Comparison of ENCODE assay signal across 9 cellular contexts in the genomic region with DNA sequence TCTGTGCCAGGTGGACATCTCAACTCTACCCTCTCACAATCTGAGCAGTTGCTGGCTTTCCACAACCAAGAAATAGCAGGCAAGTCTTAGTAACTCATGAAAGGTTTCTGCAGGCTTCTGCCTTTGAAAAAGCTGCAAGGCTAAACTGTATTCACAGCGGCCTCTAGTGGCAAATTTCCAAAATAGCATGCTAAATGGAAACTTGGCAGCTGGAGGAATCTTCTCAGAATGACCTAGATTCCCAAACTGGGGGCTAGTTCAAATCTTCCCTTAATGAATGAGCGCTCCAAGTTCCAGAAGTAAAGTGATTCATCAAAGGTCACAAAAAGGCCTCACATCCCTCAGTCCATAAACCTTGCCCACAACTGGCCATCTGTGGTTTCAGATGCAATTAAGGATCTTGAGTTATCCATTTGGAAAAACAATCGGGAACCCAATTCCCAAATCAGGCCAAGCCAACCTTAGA. TPM values are rescaled to one million over a fixed set of nuclear protein-coding genes. Genes with fewer than 3 reads are reported as not detected.
DNase-seq lines count a peak whose midpoint lies in the region; ATAC-seq and TF ChIP-seq lines count a peak whose summit lies in the region.
"Had no signal": no experiment of that assay in that cellular context is flagged by ENCODE, and none has a peak within 500 bp of the region (broad histone marks: within the 10 kb centered on the region; RNA-seq: fewer than 3 reads in every experiment).

No MANE protein-coding gene starts in this region.

- H3K4me3 ChIP-seq in gastroesophageal sphincter (no peak overlapping the region), osteoblast (ENCODE audit: insufficient read depth, low read length) (no peak overlapping the region)
- H3K4me3 ChIP-seq: SJSA1 had no signal

- peak overlapping the region; percentile 29 for H3K4me2 ChIP-seq in osteoblast (ENCODE audit: insufficient read depth, low read length)

- TF ChIP-seq CTCF in GM13977 (IDR thresholded peaks at IDR 0.05; ENCODE audit: extremely low read depth, insufficient read depth, missing control alignments) (peak; percentile 81), gastroesophageal sphincter (IDR thresholded peaks at IDR 0.05) (peak in 3 of 4 experiments; percentile 63 to 78 (median 72)), osteoblast (IDR thresholded peaks at IDR 0.05; ENCODE audit: extremely low read depth, low read depth, low read length) (peak; percentile 86)

- no peaks in the 10 kb centered on the region for H3K79me2 ChIP-seq in osteoblast (ENCODE audit: insufficient read depth, low read length)

- no peak overlapping the region for H2AFZ ChIP-seq in osteoblast (ENCODE audit: low read length)

- ATAC-seq in gastroesophageal sphincter (peak; percentile 67), GM18858 (IDR thresholded peaks at IDR 0.05; ENCODE audit: unreplicated experiment) (no peak), GM21825 (IDR thresholded peaks at IDR 0.05; ENCODE audit: unreplicated experiment) (no peak)

- WGBS in gastroesophageal sphincter (ENCODE audit: low coverage in 1 of 2), 2 donors: 28 to 29% methylated on average over 3 of the region's 3 CpGs

- no peaks in the 10 kb centered on the region for H3K27me3 ChIP-seq in gastroesophageal sphincter
- no peaks in the 10 kb centered on the region for H3K27me3 ChIP-seq in osteoblast (ENCODE audit: insufficient read depth, low read length)
- H3K27me3 ChIP-seq: SJSA1 had no signal

- TF ChIP-seq POLR2A in gastroesophageal sphincter (IDR thresholded peaks at IDR 0.05): no peak

- H3K9me3 ChIP-seq in gastroesophageal sphincter (no peaks in the 10 kb centered on the region), osteoblast (ENCODE audit: low read depth, low read length) (no peaks in the 10 kb centered on the region)

- in situ Hi-C loops in GM13977 (cut with MboI; ENCODE audit: low pct_unique_long_range_greater_than_20kb, low sequenced_read_pairs, unreplicated experiment): no loop called here

- no peak for TF ChIP-seq EP300 in gastroesophageal sphincter (IDR thresholded peaks at IDR 0.05)

- H3K27ac ChIP-seq in gastroesophageal sphincter: peak overlapping the region in 3 of 4 donors; percentile 21 to 57 (median 44)
- peak overlapping the region; percentile 18 for H3K27ac ChIP-seq in osteoblast (ENCODE audit: low read depth, low read length)
- H3K27ac ChIP-seq: SJSA1 had no signal

- peaks cover 0 to 41% (median 0%) of the 10 kb centered on the region in 3 donors for H3K4me1 ChIP-seq in gastroesophageal sphincter
- peaks cover 31% of the 10 kb centered on the region for H3K4me1 ChIP-seq in osteoblast (ENCODE audit: insufficient read depth, low read length)

- DNase-seq in C1 segment of cervical spinal cord (lab: John Stamatoyannopoulos, UW) (peak in 9 of 14 donors; percentile 20 to 68 (median 37)), GM13977 (ENCODE audit: low spot score) (peak; percentile 67), NCI-H2227 (lab: John Stamatoyannopoulos, UW; ENCODE audit: unreplicated experiment) (peak; percentile 80), osteoblast (ENCODE audit: insufficient read length, low spot score, missing footprints) (peak; percentile 88)
- peak; percentile 15 for DNase-seq in activated CD4-positive, alpha-beta T cell treated with anti-CD3 and anti-CD28 coated beads, Interleukin-2, amount 50 U/mL, for 1 hour

- peaks cover 0 to 17% of the 10 kb centered on the region in 2 donors for H3K36me3 ChIP-seq in gastroesophageal sphincter
- peaks cover 15% of the 10 kb centered on the region for H3K36me3 ChIP-seq in osteoblast (ENCODE audit: insufficient read depth, low read length)

- H4K20me1 ChIP-seq in osteoblast (ENCODE audit: insufficient read depth, low read length): no peaks in the 10 kb centered on the region

RNA-seq across cellular contexts. Expression of a gene that starts 11.9 kb away (rescaled TPM):
- total RNA-seq in gastroesophageal sphincter (1 to 10 TPM in 2 of 4 donors, under 1 TPM in 2; 0.42 to 2.3 (median 1.5) TPM), osteoblast (under 0.01 TPM in 1 of 2 replicates, not detected in the other)

RNA-seq across cellular contexts. Expression of a gene that starts 23.4 kb away (rescaled TPM):
- total RNA-seq in gastroesophageal sphincter (10 to 100 TPM; 13.5 to 28.5 (median 24.0) TPM), osteoblast (9.8 and 10.9 TPM in 2 replicates)

RNA-seq across cellular contexts. Expression of a gene that starts 34.6 kb away (rescaled TPM):
- 10 to 100 TPM; 62.1 to 73.8 (median 69.8) TPM for total RNA-seq in gastroesophageal sphincter
- 59.0 and 60.1 TPM in 2 replicates for total RNA-seq in osteoblast

Comparison
In these comparisons a context has a peak if more than half of its experiments do, and no peak if none do; other contexts are left out.
1. DNase-seq: peak in every context shown above with its lines; median percentile 88 in osteoblast; 80 in NCI-H2227; 67 in GM13977; 37 in C1 segment of cervical spinal cord; 15 in activated CD4-positive, alpha-beta T cell treated with anti-CD3 and anti-CD28 coated beads, Interleukin-2, amount 50 U/mL, for 1 hour.